ENCODE assay signal across 16 cellular contexts in the genomic region with DNA sequence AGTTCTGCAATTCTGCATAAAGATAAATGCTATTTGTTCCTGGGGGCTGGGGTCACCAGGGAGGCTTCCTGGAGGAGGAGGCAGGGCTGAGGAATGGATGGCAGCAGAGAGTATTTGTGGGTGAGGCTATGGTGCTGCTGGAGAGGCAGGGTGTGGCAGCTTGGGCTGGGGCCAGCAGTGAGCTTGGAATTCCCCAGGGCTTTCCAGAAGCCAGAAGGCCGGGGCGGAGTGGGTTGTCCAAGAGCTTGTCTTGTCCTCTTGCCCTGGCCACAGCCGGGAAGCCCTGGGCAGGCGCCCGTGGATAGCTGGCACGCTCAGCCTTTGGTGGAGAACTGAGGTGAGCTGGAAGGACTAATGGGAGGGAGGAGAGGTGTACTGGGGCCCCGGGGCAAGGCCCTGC. TPM values are rescaled to one million over a fixed set of nuclear protein-coding genes. Genes with fewer than 3 reads are reported as not detected.
DNase-seq lines count a peak whose midpoint lies in the region; ATAC-seq, FAIRE-seq and TF ChIP-seq lines count a peak whose summit lies in the region.
"Had no signal": no experiment of that assay in that cellular context is flagged by ENCODE, and none has a peak within 500 bp of the region (broad histone marks: within the 10 kb centered on the region; RNA-seq: fewer than 3 reads in every experiment).

No MANE protein-coding gene starts in this region.

- H3K36me3 ChIP-seq in keratinocyte (ENCODE audit: control insufficient read depth in 2 of 2, extremely low read depth in 1 of 2, insufficient read depth in 2 of 2, low read length in 2 of 2), result no peaks in the 10 kb centered on the region

- ATAC-seq in activated CD8-positive, alpha-beta memory T cell treated with anti-CD3 and anti-CD28 coated beads, Interleukin-2, amount 10 ng/mL, durations not matched to agents 7 days and 5 days, result no peak
- no peak for ATAC-seq in GM18858 (IDR thresholded peaks at IDR 0.05; ENCODE audit: unreplicated experiment)

- H3K4me3 Mint-ChIP-seq in activated CD8-positive, alpha-beta memory T cell treated with anti-CD3 and anti-CD28 coated beads, Interleukin-2, amount 10 ng/mL, durations not matched to agents 7 days and 5 days, result no peak overlapping the region
- no peak overlapping the region for H3K4me3 Mint-ChIP-seq in type B pancreatic cell
- H3K4me3 Mint-ChIP-seq: activated CD4-positive, alpha-beta T cell treated with anti-CD3 and anti-CD28 coated beads, Interleukin-2, amount 10 ng/mL, durations not matched to agents 7 days and 5 days had no signal

- H2AFZ ChIP-seq in keratinocyte (ENCODE audit: control insufficient read depth, low read length), result peak overlapping the region; percentile 46
- H2AFZ ChIP-seq: parathyroid adenoma had no signal

- peak overlapping the region; percentile 27 for H3K4me2 ChIP-seq in keratinocyte (ENCODE audit: control insufficient read depth, extremely low read depth, insufficient read depth, low read depth, low read length)

- no peak overlapping the region for H3K27ac ChIP-seq in keratinocyte (ENCODE audit: control insufficient read depth, insufficient read depth, low read length)
- H3K27ac ChIP-seq: parathyroid adenoma had no signal

- H3K9me1 ChIP-seq in keratinocyte (ENCODE audit: control insufficient read depth, extremely low read depth, insufficient read depth, low read length), result no peaks in the 10 kb centered on the region

- no peak overlapping the region for H3K4me3 ChIP-seq in keratinocyte (ENCODE audit: control insufficient read depth in 2 of 3, extremely low read depth in 1 of 3, insufficient read depth in 2 of 3, low read depth in 1 of 3, low read length in 3 of 3)

- CTCF ChIA-PET in activated CD8-positive, alpha-beta memory T cell treated with anti-CD3 and anti-CD28 coated beads, Interleukin-2, amount 10 ng/mL, durations not matched to agents 7 days and 5 days (lab: Charles Lee), result interaction anchor here (1.2 to 1.7 kb wide), 2 partner anchors 107 to 151 kb away, joined by 3 read pairs; no protein-coding TSS in a partner anchor

- H3K4me1 Mint-ChIP-seq in activated CD8-positive, alpha-beta memory T cell treated with anti-CD3 and anti-CD28 coated beads, Interleukin-2, amount 10 ng/mL, durations not matched to agents 7 days and 5 days, result no peaks in the 10 kb centered on the region
- peaks cover 4% of the 10 kb centered on the region for H3K4me1 Mint-ChIP-seq in type B pancreatic cell (ENCODE audit: unreplicated experiment)

- H3K27me3 Mint-ChIP-seq in activated CD8-positive, alpha-beta memory T cell treated with anti-CD3 and anti-CD28 coated beads, Interleukin-2, amount 10 ng/mL, durations not matched to agents 7 days and 5 days, result peaks cover 14% of the 10 kb centered on the region
- H3K27me3 Mint-ChIP-seq in type B pancreatic cell, result peaks cover 15% of the 10 kb centered on the region

- peaks cover 5% of the 10 kb centered on the region for H3K4me1 ChIP-seq in keratinocyte (ENCODE audit: control insufficient read depth, extremely low read depth, insufficient read depth, low read length)
- H3K4me1 ChIP-seq: parathyroid adenoma had no signal

- no peaks in the 10 kb centered on the region for H3K79me2 ChIP-seq in keratinocyte (ENCODE audit: control insufficient read depth, insufficient read depth, low read length)
- H3K79me2 ChIP-seq: parathyroid adenoma had no signal

- DNase-seq in activated CD8-positive, alpha-beta memory T cell treated with anti-CD3 and anti-CD28 coated beads for 24 hours, result peak; percentile 41
- DNase-seq in activated CD8-positive, alpha-beta memory T cell treated with anti-CD3 and anti-CD28 coated beads, Interleukin-2, amount 10 ng/mL, durations not matched to agents 7 days and 5 days, result no peak
- DNase-seq in astrocyte of the hippocampus (ENCODE audit: low read depth, low spot score), result peak; percentile 39
- peak; percentile 26 for DNase-seq in keratinocyte (ENCODE audit: low read depth, low spot score)
- DNase-seq in type B pancreatic cell (ENCODE audit: extremely low spot score, unreplicated experiment), result no peak
- DNase-seq in Ammon's horn (ENCODE audit: low spot score), result no peak
- no peak for DNase-seq in HCEC 1CT
- DNase-seq: activated CD4-positive, alpha-beta T cell treated with anti-CD3 and anti-CD28 coated beads, Interleukin-2, amount 10 ng/mL, durations not matched to agents 7 days and 5 days; cortex of kidney; DMS53; NCI-H82; stimulated activated CD4-positive, alpha-beta T cell treated with anti-CD3 and anti-CD28 coated beads, Interleukin-4, amount 100 ng/mL, for 24 hours had no signal

- FAIRE-seq in keratinocyte (lab: Jason Lieb, UNC), result no peak
- FAIRE-seq: A204.1, frontal cortex had no signal

- peaks cover 5% of the 10 kb centered on the region for H3K27me3 ChIP-seq in keratinocyte (ENCODE audit: control insufficient read depth, extremely low read depth, insufficient read depth, low read length)

- H3K9me3 Mint-ChIP-seq in activated CD8-positive, alpha-beta memory T cell treated with anti-CD3 and anti-CD28 coated beads, Interleukin-2, amount 10 ng/mL, durations not matched to agents 7 days and 5 days (ENCODE audit: low read depth), result no peaks in the 10 kb centered on the region
- no peaks in the 10 kb centered on the region for H3K9me3 Mint-ChIP-seq in type B pancreatic cell
- H3K9me3 Mint-ChIP-seq: activated CD4-positive, alpha-beta T cell treated with anti-CD3 and anti-CD28 coated beads, Interleukin-2, amount 10 ng/mL, durations not matched to agents 7 days and 5 days had no signal

- no peaks in the 10 kb centered on the region for H3K9me3 ChIP-seq in keratinocyte (ENCODE audit: control insufficient read depth, low read depth, low read length)

- dilution Hi-C loops in keratinocyte (cut with MboI; ENCODE audit: extremely low pct_ligation_motif_present, low sequenced_read_pairs), result no loop called here

- no peak overlapping the region for H3K27ac Mint-ChIP-seq in activated CD8-positive, alpha-beta memory T cell treated with anti-CD3 and anti-CD28 coated beads, Interleukin-2, amount 10 ng/mL, durations not matched to agents 7 days and 5 days
- peak overlapping the region; percentile 86 for H3K27ac Mint-ChIP-seq in type B pancreatic cell
- H3K27ac Mint-ChIP-seq: activated CD4-positive, alpha-beta T cell treated with anti-CD3 and anti-CD28 coated beads, Interleukin-2, amount 10 ng/mL, durations not matched to agents 7 days and 5 days had no signal

- no peak for TF ChIP-seq CTCF in keratinocyte (optimal IDR thresholded peaks at IDR 0.05 in 1 of 3, IDR thresholded peaks at IDR 0.05 in 1 of 3, conservative IDR thresholded peaks at IDR 0.05 in 1 of 3; ENCODE audit: extremely low read depth in 1 of 3, insufficient read depth in 2 of 3, low read length in 3 of 3)
- no peak for TF ChIP-seq CTCF in type B pancreatic cell (conservative IDR thresholded peaks at IDR 0.05)

- H3K36me3 Mint-ChIP-seq in activated CD8-positive, alpha-beta memory T cell treated with anti-CD3 and anti-CD28 coated beads, Interleukin-2, amount 10 ng/mL, durations not matched to agents 7 days and 5 days, result no peaks in the 10 kb centered on the region
- no peaks in the 10 kb centered on the region for H3K36me3 Mint-ChIP-seq in type B pancreatic cell

- no peaks in the 10 kb centered on the region for H4K20me1 ChIP-seq in keratinocyte (ENCODE audit: control insufficient read depth, extremely low read depth, insufficient read depth, low read length)

- peak overlapping the region; percentile 44 for H3K9ac ChIP-seq in keratinocyte (ENCODE audit: control insufficient read depth, extremely low read depth, insufficient read depth, low read length)
- H3K9ac ChIP-seq: parathyroid adenoma had no signal

RNA-seq across cellular contexts. Expression of a gene that starts 27.2 kb away (rescaled TPM):
- total RNA-seq in activated CD8-positive, alpha-beta memory T cell treated with anti-CD3 and anti-CD28 coated beads, Interleukin-2, amount 10 ng/mL, durations not matched to agents 7 days and 5 days, result 10 to 100 TPM; 39.7 to 44.4 TPM
- 15.6 to 29.7 TPM (median 19.4 TPM) in 3 replicates for polyA plus RNA-seq in keratinocyte
- 31.6 TPM for polyA plus RNA-seq in keratinocyte (2011; ENCODE audit: low read depth)
- polyA plus RNA-seq in keratinocyte (2011; cell fraction: cytosol; rRNA removed), result 15.5 and 28.5 TPM in 2 replicates
- polyA plus RNA-seq in keratinocyte (2011; cell fraction: nucleus; rRNA removed), result 13.1 and 19.1 TPM in 2 replicates
- 15.2 and 23.1 TPM in 2 replicates for polyA plus RNA-seq in keratinocyte (2012; ENCODE audit: low replicate concordance)
- polyA minus RNA-seq in keratinocyte, result 14.5 to 37.2 TPM (median 15.3 TPM) in 3 replicates
- polyA minus RNA-seq in keratinocyte (2011; cell fraction: cytosol; rRNA and poly(A)+ RNA removed), result 15.2 TPM
- polyA minus RNA-seq in keratinocyte (2011; cell fraction: nucleus; rRNA and poly(A)+ RNA removed), result 11.9 and 26.8 TPM in 2 replicates
- total RNA-seq in type B pancreatic cell (ENCODE audit: low replicate concordance), result 49.1 and 55.7 TPM in 2 replicates

Comparison
In these comparisons a context has a peak if more than half of its experiments do, and no peak if none do; other contexts are left out.
1. DNase-seq: peak in activated CD8-positive, alpha-beta memory T cell treated with anti-CD3 and anti-CD28 coated beads for 24 hours (single experiment), astrocyte of the hippocampus (single experiment) and keratinocyte (single experiment); none in activated CD8-positive, alpha-beta memory T cell treated with anti-CD3 and anti-CD28 coated beads, Interleukin-2, amount 10 ng/mL, durations not matched to agents 7 days and 5 days (single experiment), type B pancreatic cell (single experiment), Ammon's horn (single experiment) and HCEC 1CT (single experiment).